In genomic region chr3:119731545-119732343, GRCh38 we compare ENCODE assay signal across 12 cellular contexts. TPM values are rescaled to one million over a fixed set of nuclear protein-coding genes. Genes with fewer than 3 reads are reported as not detected.
DNase-seq lines count a peak whose midpoint lies in the region; ATAC-seq and TF ChIP-seq lines count a peak whose summit lies in the region.
"Had no signal": no experiment of that assay in that cellular context is flagged by ENCODE, and none has a peak within 500 bp of the region (broad histone marks: within the 10 kb centered on the region; RNA-seq: fewer than 3 reads in every experiment).

No MANE protein-coding gene starts in this region.

- no peaks in the 10 kb centered on the region for H3K4me1 Mint-ChIP-seq in activated naive CD4-positive, alpha-beta T cell treated with anti-CD3 and anti-CD28 coated beads for 36 hours (ENCODE audit: low read depth)
- no peaks in the 10 kb centered on the region for H3K4me1 Mint-ChIP-seq in activated naive CD4-positive, alpha-beta T cell treated with anti-CD3 and anti-CD28 coated beads, Interleukin-2, amount 10 ng/mL, durations not matched to agents 7 days and 5 days
- H3K4me1 Mint-ChIP-seq in T-helper 17 cell (peaks cover 4% of the 10 kb centered on the region), WTC11 (0 out of 2 replicates have a peak, but pooled peaks cover 4% of the 10 kb centered on the region)

- H3K36me3 Mint-ChIP-seq in activated naive CD4-positive, alpha-beta T cell treated with anti-CD3 and anti-CD28 coated beads for 36 hours (ENCODE audit: low read depth): no peaks in the 10 kb centered on the region
- H3K36me3 Mint-ChIP-seq in activated naive CD4-positive, alpha-beta T cell treated with anti-CD3 and anti-CD28 coated beads, Interleukin-2, amount 10 ng/mL, durations not matched to agents 7 days and 5 days: no peaks in the 10 kb centered on the region
- H3K36me3 Mint-ChIP-seq in T-helper 17 cell (ENCODE audit: low read depth) (no peaks in the 10 kb centered on the region), WTC11 (no peaks in the 10 kb centered on the region)

- CTCF ChIA-PET in activated naive CD4-positive, alpha-beta T cell treated with anti-CD3 and anti-CD28 coated beads for 36 hours (lab: Charles Lee): no interaction called here
- CTCF ChIA-PET in activated naive CD4-positive, alpha-beta T cell treated with anti-CD3 and anti-CD28 coated beads, Interleukin-2, amount 10 ng/mL, durations not matched to agents 7 days and 5 days (lab: Charles Lee): no interaction called here
- CTCF ChIA-PET in WTC11 (lab: Charles Lee): interaction anchor here (0.6 to 1.4 kb wide), 3 partner anchors 10 to 131 kb away, joined by 4 read pairs; no protein-coding TSS in a partner anchor

- no peak overlapping the region for H3K27ac Mint-ChIP-seq in activated naive CD4-positive, alpha-beta T cell treated with anti-CD3 and anti-CD28 coated beads for 36 hours
- H3K27ac Mint-ChIP-seq in activated naive CD4-positive, alpha-beta T cell treated with anti-CD3 and anti-CD28 coated beads, Interleukin-2, amount 10 ng/mL, durations not matched to agents 7 days and 5 days: no peak overlapping the region
- peak overlapping the region; percentile 34 for H3K27ac Mint-ChIP-seq in T-helper 17 cell
- no peak overlapping the region for H3K27ac Mint-ChIP-seq in WTC11

- no peaks in the 10 kb centered on the region for H3K9me3 Mint-ChIP-seq in activated naive CD4-positive, alpha-beta T cell treated with anti-CD3 and anti-CD28 coated beads for 36 hours
- no peaks in the 10 kb centered on the region for H3K9me3 Mint-ChIP-seq in activated naive CD4-positive, alpha-beta T cell treated with anti-CD3 and anti-CD28 coated beads, Interleukin-2, amount 10 ng/mL, durations not matched to agents 7 days and 5 days
- H3K9me3 Mint-ChIP-seq in WTC11: no peaks in the 10 kb centered on the region

- no peak overlapping the region for H3K4me3 Mint-ChIP-seq in activated naive CD4-positive, alpha-beta T cell treated with anti-CD3 and anti-CD28 coated beads for 36 hours
- no peak overlapping the region for H3K4me3 Mint-ChIP-seq in activated naive CD4-positive, alpha-beta T cell treated with anti-CD3 and anti-CD28 coated beads, Interleukin-2, amount 10 ng/mL, durations not matched to agents 7 days and 5 days
- H3K4me3 Mint-ChIP-seq in T-helper 17 cell: no peak overlapping the region
- H3K4me3 Mint-ChIP-seq in WTC11: no peak overlapping the region

- intact Hi-C loops in activated naive CD4-positive, alpha-beta T cell treated with anti-CD3 and anti-CD28 coated beads for 36 hours (cut with micrococcal nuclease): no loop called here

- no peaks in the 10 kb centered on the region for H3K27me3 Mint-ChIP-seq in activated naive CD4-positive, alpha-beta T cell treated with anti-CD3 and anti-CD28 coated beads for 36 hours (ENCODE audit: low read depth)
- H3K27me3 Mint-ChIP-seq in activated naive CD4-positive, alpha-beta T cell treated with anti-CD3 and anti-CD28 coated beads, Interleukin-2, amount 10 ng/mL, durations not matched to agents 7 days and 5 days: no peaks in the 10 kb centered on the region
- H3K27me3 Mint-ChIP-seq in T-helper 17 cell (peaks cover 6% of the 10 kb centered on the region), WTC11 (ENCODE audit: low read depth) (no peaks in the 10 kb centered on the region)

- TF ChIP-seq CTCF in fibroblast of the aortic adventitia (IDR thresholded peaks at IDR 0.05; ENCODE audit: insufficient read depth, low read length): no peak
- TF ChIP-seq CTCF in WTC11 (IDR thresholded peaks at IDR 0.05): no peak

- no peak for ATAC-seq in T-helper 17 cell
- no peak for ATAC-seq in HG02798 (IDR thresholded peaks at IDR 0.05; ENCODE audit: poor library complexity, unreplicated experiment)
- no peak for ATAC-seq in WTC11
- ATAC-seq: left lobe of liver, pancreas had no signal

- DNase-seq in activated naive CD4-positive, alpha-beta T cell treated with anti-CD3 and anti-CD28 coated beads for 36 hours: peak; percentile 11
- no peak for DNase-seq in activated naive CD4-positive, alpha-beta T cell treated with anti-CD3 and anti-CD28 coated beads, Interleukin-2, amount 10 ng/mL, durations not matched to agents 7 days and 5 days
- DNase-seq in T-helper 17 cell (no peak), fibroblast of the aortic adventitia (ENCODE audit: low read depth) (peak; percentile 31), superior temporal gyrus (ENCODE audit: extremely low spot score) (peak; percentile 51), WTC11 (ENCODE audit: low spot score) (no peak)
- DNase-seq in central memory CD4-positive, alpha-beta T cell: no peak
- DNase-seq: NCI-H2081, pancreas had no signal

- H3K4me3 ChIP-seq in fibroblast of the aortic adventitia (ENCODE audit: low read depth, low read length): no peak overlapping the region
- H3K4me3 ChIP-seq: cardiac muscle cell, pancreas had no signal

- POLR2A ChIA-PET in WTC11 (lab: Charles Lee): no interaction called here

- no peaks in the 10 kb centered on the region for H3K9me3 ChIP-seq in T-helper 17 cell (ENCODE audit: control insufficient read depth, low read length, poor library complexity, severe bottlenecking)
- H3K9me3 ChIP-seq: pancreas had no signal

TF ChIP-seq in WTC11, 78 proteins besides CTCF, POLR2A, EP300 and RAD21 (continues in another document):
- TF ChIP-seq MLX (CRISPR knock-in tag; IDR thresholded peaks at IDR 0.05) (no peak), HMGXB4 (CRISPR knock-in tag; IDR thresholded peaks at IDR 0.05) (no peak), AR (CRISPR knock-in tag; IDR thresholded peaks at IDR 0.05) (no peak), E2F1 (CRISPR knock-in tag; IDR thresholded peaks at IDR 0.05) (no peak)

RNA-seq across cellular contexts. Expression of gene CFAP91, which starts 28.9 kb away (rescaled TPM):
- total RNA-seq in activated naive CD4-positive, alpha-beta T cell treated with anti-CD3 and anti-CD28 coated beads for 36 hours: under 1 TPM; 0.26 to 0.57 TPM
- 1 to 10 TPM in 1 of 2 donors, under 1 TPM in 1; 0.63 to 2.7 TPM for total RNA-seq in T-helper 17 cell
- total RNA-seq in fibroblast of the aortic adventitia (ENCODE audit: low replicate concordance): 0.81 and 0.98 TPM in 2 replicates
- total RNA-seq in WTC11 (2021): 2.2 to 3.5 TPM (median 3.3 TPM) in 3 replicates

RNA-seq across cellular contexts. Expression of gene NR1I2, which starts 50.2 kb away (rescaled TPM):
- total RNA-seq in activated naive CD4-positive, alpha-beta T cell treated with anti-CD3 and anti-CD28 coated beads for 36 hours: under 1 TPM; 0.88 to 0.89 TPM
- total RNA-seq in T-helper 17 cell (under 1 TPM in 1 of 2 donors, not detected in 1; 0.20 TPM), fibroblast of the aortic adventitia (ENCODE audit: low replicate concordance) (0.27 TPM in 1 of 2 replicates, not detected in the other), WTC11 (2021) (1.7 to 2.8 TPM (median 2.7 TPM) in 3 replicates)

RNA-seq across cellular contexts. Expression of gene COX17, which starts 54.5 kb away (rescaled TPM):
- 100 to 1,000 TPM; 104 to 113 TPM for total RNA-seq in activated naive CD4-positive, alpha-beta T cell treated with anti-CD3 and anti-CD28 coated beads for 36 hours
- total RNA-seq in T-helper 17 cell: 10 to 100 TPM; 26.8 to 28.9 TPM
- 17.0 and 18.0 TPM in 2 replicates for total RNA-seq in fibroblast of the aortic adventitia (ENCODE audit: low replicate concordance)
- total RNA-seq in WTC11 (2021): 49.7 to 56.0 TPM (median 50.3 TPM) in 3 replicates

Comparison
In these comparisons a context has a peak if more than half of its experiments do, and no peak if none do; other contexts are left out.
1. DNase-seq: peak in activated naive CD4-positive, alpha-beta T cell treated with anti-CD3 and anti-CD28 coated beads for 36 hours (single experiment), fibroblast of the aortic adventitia (single experiment) and superior temporal gyrus (single experiment); none in activated naive CD4-positive, alpha-beta T cell treated with anti-CD3 and anti-CD28 coated beads, Interleukin-2, amount 10 ng/mL, durations not matched to agents 7 days and 5 days (single experiment), T-helper 17 cell (0 of 3), central memory CD4-positive, alpha-beta T cell (single experiment) and WTC11 (single experiment).